8 cellular contexts compared by ENCODE assay signal in genomic region chr11:2928605-2929510, GRCh38. TPM values are rescaled to one million over a fixed set of nuclear protein-coding genes. Genes with fewer than 3 reads are reported as not detected.
DNase-seq lines count a peak whose midpoint lies in the region; ATAC-seq lines count a peak whose summit lies in the region.

A gene with protein sequence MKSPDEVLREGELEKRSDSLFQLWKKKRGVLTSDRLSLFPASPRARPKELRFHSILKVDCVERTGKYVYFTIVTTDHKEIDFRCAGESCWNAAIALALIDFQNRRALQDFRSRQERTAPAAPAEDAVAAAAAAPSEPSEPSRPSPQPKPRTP (minus strand): TSS chr11:2929420. CDS start chr11:2929364, 56 bp downstream.

- H3K27me3 Mint-ChIP-seq in activated CD4-positive, alpha-beta T cell treated with anti-CD3 and anti-CD28 coated beads for 36 hours = peaks cover 19% of the 10 kb centered on the region
- H3K27me3 Mint-ChIP-seq in activated naive CD8-positive, alpha-beta T cell = no peaks in the 10 kb centered on the region

- H3K9me3 Mint-ChIP-seq in activated CD4-positive, alpha-beta T cell treated with anti-CD3 and anti-CD28 coated beads for 36 hours (ENCODE audit: low read depth) = no peaks in the 10 kb centered on the region
- H3K9me3 Mint-ChIP-seq in activated naive CD8-positive, alpha-beta T cell (ENCODE audit: low read depth) = no peaks in the 10 kb centered on the region

- CTCF ChIA-PET in activated CD4-positive, alpha-beta T cell treated with anti-CD3 and anti-CD28 coated beads for 36 hours (lab: Charles Lee) = interaction anchor here (1.0 to 2.6 kb wide), 4 partner anchors 19 to 41 kb away, joined by 3 to 14 read pairs (median 8); a partner anchor contains a TSS

- H3K4me1 Mint-ChIP-seq in activated CD4-positive, alpha-beta T cell treated with anti-CD3 and anti-CD28 coated beads for 36 hours = peaks cover 25% of the 10 kb centered on the region
- H3K4me1 Mint-ChIP-seq in activated naive CD8-positive, alpha-beta T cell (ENCODE audit: low read depth) = peaks cover 17% of the 10 kb centered on the region

- intact Hi-C loops in activated CD4-positive, alpha-beta T cell treated with anti-CD3 and anti-CD28 coated beads for 36 hours (cut with DNase I, micrococcal nuclease) = loop anchor here in 1 of 2 experiments (1.0 kb wide), 2 partner anchors 27 to 229 kb away; a partner anchor contains a TSS
- intact Hi-C loops in left cardiac atrium (cut with DNase I) = no loop called here

- H3K36me3 Mint-ChIP-seq in activated CD4-positive, alpha-beta T cell treated with anti-CD3 and anti-CD28 coated beads for 36 hours (ENCODE audit: low read depth) = no peaks in the 10 kb centered on the region
- H3K36me3 Mint-ChIP-seq in activated naive CD8-positive, alpha-beta T cell = no peaks in the 10 kb centered on the region

- peak; percentile 28 for ATAC-seq in activated CD4-positive, alpha-beta T cell treated with anti-CD3 and anti-CD28 coated beads for 36 hours
- ATAC-seq in left cardiac atrium = peak; percentile 11 to 62
- ATAC-seq in HG02610 (IDR thresholded peaks at IDR 0.05; ENCODE audit: unreplicated experiment) = no peak

- POLR2A ChIA-PET in activated CD4-positive, alpha-beta T cell treated with anti-CD3 and anti-CD28 coated beads for 36 hours (lab: Charles Lee) = no interaction called here

- peak within 1 kb of the TSS; percentile 63 for H3K27ac Mint-ChIP-seq in activated CD4-positive, alpha-beta T cell treated with anti-CD3 and anti-CD28 coated beads for 36 hours
- peak within 1 kb of the TSS; percentile 28 for H3K27ac Mint-ChIP-seq in activated naive CD8-positive, alpha-beta T cell

- peak; percentile 81 for DNase-seq in activated CD4-positive, alpha-beta T cell treated with anti-CD3 and anti-CD28 coated beads for 36 hours
- DNase-seq in activated CD4-positive, alpha-beta T cell treated with anti-CD3 and anti-CD28 coated beads for 1 hour = no peak
- peak; percentile 74 for DNase-seq in RPMI7951 (ENCODE audit: low read depth)
- peak; percentile 73 for DNase-seq in left cardiac atrium
- no peak for DNase-seq in pulmonary artery endothelial cell (ENCODE audit: low read depth, low spot score)
- no peak for DNase-seq in epidermal melanocyte (ENCODE audit: insufficient read length, low spot score)

- H3K4me3 Mint-ChIP-seq in activated CD4-positive, alpha-beta T cell treated with anti-CD3 and anti-CD28 coated beads for 36 hours = peak within 1 kb of the TSS; percentile 70
- peak within 1 kb of the TSS; percentile 85 for H3K4me3 Mint-ChIP-seq in activated naive CD8-positive, alpha-beta T cell

RNA-seq across cellular contexts. Expression of the gene that starts here (rescaled TPM):
- total RNA-seq in activated CD4-positive, alpha-beta T cell treated with anti-CD3 and anti-CD28 coated beads for 36 hours = 1 to 10 TPM; 3.1 to 3.7 TPM
- total RNA-seq in RPMI7951 (2014; rRNA removed; shearing (Covaris generic)) = 26.9 and 28.0 TPM in 2 replicates
- 1 to 10 TPM; 2.2 to 3.4 TPM for total RNA-seq in left cardiac atrium
- total RNA-seq in pulmonary artery endothelial cell = 8.4 and 12.1 TPM in 2 replicates

Comparison
In these comparisons a context has a peak if more than half of its experiments do, and no peak if none do; other contexts are left out.
1. DNase-seq: peak in activated CD4-positive, alpha-beta T cell treated with anti-CD3 and anti-CD28 coated beads for 36 hours (single experiment), RPMI7951 (single experiment) and left cardiac atrium (single experiment); none in activated CD4-positive, alpha-beta T cell treated with anti-CD3 and anti-CD28 coated beads for 1 hour (single experiment), pulmonary artery endothelial cell (single experiment) and epidermal melanocyte (single experiment).